Comparison of ENCODE assay signal across 8 cellular contexts in the genomic region with DNA sequence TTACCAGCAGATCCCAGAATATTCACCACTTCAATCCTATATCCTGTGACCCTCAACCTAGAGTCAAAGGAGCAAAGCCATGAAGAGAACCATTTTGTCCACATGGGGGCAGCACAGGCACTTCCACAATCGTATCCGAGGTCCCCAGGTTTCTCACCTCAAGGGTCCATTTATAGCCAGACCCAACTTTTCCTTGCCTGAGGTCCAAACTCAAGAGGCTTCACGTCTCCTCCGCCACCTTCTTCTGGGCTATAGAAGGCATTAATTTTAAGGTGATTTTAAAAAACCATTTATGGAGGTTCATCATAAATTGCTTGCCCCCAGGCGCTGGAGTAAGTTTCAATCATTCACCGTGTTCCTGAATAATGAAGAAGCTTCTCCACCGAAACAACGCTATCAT.
DNase-seq lines count a peak whose midpoint lies in the region; ATAC-seq and TF ChIP-seq lines count a peak whose summit lies in the region.

No MANE protein-coding gene starts in this region.

- no peaks in the 10 kb centered on the region for H3K36me3 ChIP-seq in mucosa of descending colon (ENCODE audit: low read depth)

- H3K27me3 Mint-ChIP-seq in stimulated activated memory B cell treated with anti-CD40 and anti-IgM and Interleukin-4, amounts not matched to agents 10 μg/mL and 1 μg/mL and 100 μg/mL, for 72 hours, result peaks cover 18% of the 10 kb centered on the region

- no peaks in the 10 kb centered on the region for H3K36me3 Mint-ChIP-seq in stimulated activated memory B cell treated with anti-CD40 and anti-IgM and Interleukin-4, amounts not matched to agents 10 μg/mL and 1 μg/mL and 100 μg/mL, for 72 hours

- intact Hi-C loops in mucosa of descending colon (cut with DNase I, micrococcal nuclease), result no loop called here

- TF ChIP-seq CTCF in mucosa of descending colon (IDR thresholded peaks at IDR 0.05), result peak; percentile 47

- ATAC-seq in GM18907 (IDR thresholded peaks at IDR 0.05; ENCODE audit: unreplicated experiment) (peak; percentile 77), HG03175 (IDR thresholded peaks at IDR 0.05; ENCODE audit: unreplicated experiment) (peak; percentile 67), mucosa of descending colon (peak; percentile 84)
- ATAC-seq in stimulated activated memory B cell treated with anti-CD40 and anti-IgM and Interleukin-4, amounts not matched to agents 10 μg/mL and 1 μg/mL and 100 μg/mL, for 72 hours, result peak; percentile 63

- no peaks in the 10 kb centered on the region for H3K4me1 ChIP-seq in mucosa of descending colon (ENCODE audit: low read depth)

- H3K4me3 ChIP-seq in mucosa of descending colon, result no peak overlapping the region

- H3K4me3 Mint-ChIP-seq in stimulated activated memory B cell treated with anti-CD40 and anti-IgM and Interleukin-4, amounts not matched to agents 10 μg/mL and 1 μg/mL and 100 μg/mL, for 72 hours, result no peak overlapping the region

- no peaks in the 10 kb centered on the region for H3K9me3 ChIP-seq in mucosa of descending colon

- DNase-seq in AML-193 (lab: John Stamatoyannopoulos, UW) (peak; percentile 48 to 75), NCI-H526 treated with DMSO at 0.1 percent for 48 hours (lab: John Stamatoyannopoulos, UW) (peak; percentile 38), mucosa of descending colon (peak in 2 of 3 donors; percentile 48 to 90)
- peak; percentile 65 to 69 for DNase-seq in activated CD4-positive, alpha-beta T cell treated with anti-CD3 and anti-CD28 coated beads, Interleukin-2, amount 50 U/mL, for 4 hours
- peak; percentile 52 for DNase-seq in effector CD8-positive, alpha-beta T cell (lab: John Stamatoyannopoulos, UW)

- H3K4me1 Mint-ChIP-seq in stimulated activated memory B cell treated with anti-CD40 and anti-IgM and Interleukin-4, amounts not matched to agents 10 μg/mL and 1 μg/mL and 100 μg/mL, for 72 hours, result peaks cover 17% of the 10 kb centered on the region

- no peaks in the 10 kb centered on the region for H3K9me3 Mint-ChIP-seq in stimulated activated memory B cell treated with anti-CD40 and anti-IgM and Interleukin-4, amounts not matched to agents 10 μg/mL and 1 μg/mL and 100 μg/mL, for 72 hours

- H3K27ac Mint-ChIP-seq in stimulated activated memory B cell treated with anti-CD40 and anti-IgM and Interleukin-4, amounts not matched to agents 10 μg/mL and 1 μg/mL and 100 μg/mL, for 72 hours, result no peak overlapping the region
